In genomic region chr2:187865025-187865424, GRCh38 we compare ENCODE assay signal across 29 cellular contexts.
"Had no signal": no experiment of that assay in that cellular context is flagged by ENCODE, and none has a peak within 500 bp of the region (broad histone marks: within the 10 kb centered on the region; RNA-seq: fewer than 3 reads in every experiment).

No MANE protein-coding gene starts in this region.

- H3K27ac ChIP-seq: adrenal gland, body of pancreas, colonic mucosa, dorsolateral prefrontal cortex had no signal

- DNase-seq: activated CD4-positive, alpha-beta memory T cell treated with anti-CD3 and anti-CD28 coated beads for 36 hours; activated CD4-positive, alpha-beta T cell treated with anti-CD3 and anti-CD28 coated beads for 36 hours; activated CD4-positive, alpha-beta T cell treated with anti-CD3 and anti-CD28 coated beads, Interleukin-2, amount 10 ng/mL, durations not matched to agents 24 days and 14 days; activated CD4-positive, CD25-positive, alpha-beta regulatory T cell; activated CD4-positive, CD25-positive, alpha-beta regulatory T cell treated with anti-CD3 and anti-CD28 coated beads, Interleukin-2, amount 50 U/mL, for 72 hours; activated CD8-positive, alpha-beta memory T cell treated with anti-CD3 and anti-CD28 coated beads, Interleukin-2, amount 10 ng/mL, durations not matched to agents 7 days and 5 days; activated CD8-positive, alpha-beta memory T cell treated with anti-CD3 and anti-CD28 coated beads, Interleukin-2, amount 50 U/mL, for 4 hours; activated CD8-positive, alpha-beta T cell treated with anti-CD3 and anti-CD28 coated beads, Interleukin-2, amount 10 ng/mL, durations not matched to agents 7 days and 5 days; activated effector memory CD4-positive, alpha-beta T cell treated with anti-CD3 and anti-CD28 coated beads, Interleukin-2, amount 50 U/mL, for 16 hours; activated naive CD4-positive, alpha-beta T cell treated with anti-CD3 and anti-CD28 coated beads for 36 hours; activated naive CD8-positive, alpha-beta T cell treated with anti-CD3 and anti-CD28 coated beads for 36 hours; activated naive CD8-positive, alpha-beta T cell treated with anti-CD3 and anti-CD28 coated beads, Interleukin-2, amount 50 U/mL, for 24 hours; activated T-cell treated with anti-CD3 and anti-CD28 coated beads, Interleukin-2, amount 50 U/mL, for 1 hour; activated T-cell treated with anti-CD3 and anti-CD28 coated beads, Interleukin-2, amount 50 U/mL, for 48 hours; adrenal gland; amygdala; aorta; body of pancreas; caudate nucleus; colonic mucosa; dorsolateral prefrontal cortex; effector memory CD4-positive, alpha-beta T cell; endodermal cell; foreskin fibroblast; head of caudate nucleus; T-helper 17 cell; T1000 had no signal

- FAIRE-seq: frontal cortex had no signal

- ATAC-seq: activated CD4-positive, alpha-beta T cell treated with anti-CD3 and anti-CD28 coated beads for 36 hours; activated CD8-positive, alpha-beta memory T cell treated with anti-CD3 and anti-CD28 coated beads, Interleukin-2, amount 10 ng/mL, durations not matched to agents 7 days and 5 days; activated CD8-positive, alpha-beta T cell treated with anti-CD3 and anti-CD28 coated beads, Interleukin-2, amount 10 ng/mL, durations not matched to agents 7 days and 5 days; activated naive CD8-positive, alpha-beta T cell treated with anti-CD3 and anti-CD28 coated beads, Interleukin-2, amount 50 U/mL, for 24 hours; body of pancreas; esophagus mucosa; T-helper 17 cell had no signal

- H3K36me3 ChIP-seq: adrenal gland, colonic mucosa had no signal

- H3K27me3 ChIP-seq: adrenal gland, body of pancreas, colonic mucosa had no signal

- H3K9me3 ChIP-seq: adrenal gland, body of pancreas, colonic mucosa had no signal

- H3K4me3 ChIP-seq: adrenal gland, body of pancreas, colonic mucosa, dorsolateral prefrontal cortex had no signal

- H3K4me1 ChIP-seq: adrenal gland, body of pancreas, colonic mucosa had no signal
